Comparison of ENCODE assay signal across 20 cellular contexts in genomic region chr2:10218036-10218435, GRCh38.
DNase-seq lines count a peak whose midpoint lies in the region; ATAC-seq, FAIRE-seq and TF ChIP-seq lines count a peak whose summit lies in the region.
"Had no signal": no experiment of that assay in that cellular context is flagged by ENCODE, and none has a peak within 500 bp of the region (broad histone marks: within the 10 kb centered on the region; RNA-seq: fewer than 3 reads in every experiment).

No MANE protein-coding gene starts in this region.

- H3K4me1 Mint-ChIP-seq in endodermal cell = peaks cover 6% of the 10 kb centered on the region

- no peak overlapping the region for H3K4me3 ChIP-seq in HepG2 (replicated peaks in 1 of 3; ENCODE audit: insufficient read depth in 1 of 3, low read depth in 2 of 3, low read length in 3 of 3)
- no peak overlapping the region for H3K4me3 ChIP-seq in right lobe of liver
- no peak overlapping the region for H3K4me3 ChIP-seq in endodermal cell (ENCODE audit: low read length)
- no peak overlapping the region for H3K4me3 ChIP-seq in osteoblast (ENCODE audit: insufficient read depth, low read length)
- H3K4me3 ChIP-seq: GM23338, SK-N-MC had no signal

- no peak overlapping the region for H3K4me3 Mint-ChIP-seq in endodermal cell
- H3K4me3 Mint-ChIP-seq: GM23338, H9, HFFc6 had no signal

- H3K36me3 ChIP-seq in HepG2 (replicated peaks in 1 of 2; ENCODE audit: control insufficient read depth in 1 of 2, insufficient read depth in 2 of 2, low read length in 2 of 2) = no peaks in the 10 kb centered on the region
- no peaks in the 10 kb centered on the region for H3K36me3 ChIP-seq in right lobe of liver
- no peaks in the 10 kb centered on the region for H3K36me3 ChIP-seq in endodermal cell (ENCODE audit: control insufficient read depth, insufficient read depth, low read length)
- no peaks in the 10 kb centered on the region for H3K36me3 ChIP-seq in osteoblast (ENCODE audit: insufficient read depth, low read length)

- TF ChIP-seq EP300 in HepG2 (IDR thresholded peaks at IDR 0.05; ENCODE audit: low read depth in 2 of 2, low read length in 2 of 2) (no peak), HepG2 (CRISPR knock-in tag; IDR thresholded peaks at IDR 0.05; ENCODE audit: borderline replicate concordance) (no peak)

- H3K9me3 ChIP-seq in HepG2 (ENCODE audit: low read length) (no peaks in the 10 kb centered on the region), right lobe of liver (no peaks in the 10 kb centered on the region), endodermal cell (ENCODE audit: control insufficient read depth, low read length) (no peaks in the 10 kb centered on the region), osteoblast (ENCODE audit: low read depth, low read length) (no peaks in the 10 kb centered on the region)

- peaks cover 1 to 11% of the 10 kb centered on the region in 2 experiments; a peak in 4 of 5 replicates for H3K27me3 ChIP-seq in HepG2 (ENCODE audit: control insufficient read depth in 1 of 2, insufficient read depth in 2 of 2, low read length in 2 of 2)
- no peaks in the 10 kb centered on the region for H3K27me3 ChIP-seq in right lobe of liver
- no peaks in the 10 kb centered on the region for H3K27me3 ChIP-seq in endodermal cell (ENCODE audit: control insufficient read depth, insufficient read depth, low read length, poor library complexity, severe bottlenecking)
- H3K27me3 ChIP-seq in osteoblast (ENCODE audit: insufficient read depth, low read length) = no peaks in the 10 kb centered on the region

- 61% methylated on average over 9 of the region's 9 CpGs for WGBS in HepG2 (ENCODE audit: low lambda C conversion rate)
- no CpG with 5 or more reads among the region's 9 CpGs for WGBS in right lobe of liver (ENCODE audit: insufficient coverage, low coverage, low lambda C conversion rate, missing lambda C conversion rate)
- WGBS in endodermal cell (ENCODE audit: insufficient coverage in 1 of 2, insufficient read length in 1 of 2), 2 experiments = 92 to 93% methylated on average over 6 to 9 of the region's 9 CpGs

- DNase-seq in HepG2 (ENCODE audit: low spot score) (no peak), right lobe of liver (no peak), endodermal cell (no peak), osteoblast (ENCODE audit: insufficient read length, low spot score, missing footprints) (peak; percentile 76), DMS53 treated with DMSO at 0.1 percent for 48 hours (lab: John Stamatoyannopoulos, UW; ENCODE audit: unreplicated experiment) (no peak), NCI-H128 (lab: John Stamatoyannopoulos, UW; ENCODE audit: unreplicated experiment) (no peak)
- DNase-seq: Calu3, H9, HFFc6, MM.1S, NCI-H1417, NCI-H1694, NCI-H2029 treated with DMSO at 0.1 percent for 48 hours, NCI-H526 treated with DMSO at 0.1 percent for 48 hours, SIG-M5 had no signal

- H3K9ac ChIP-seq in HepG2 (ENCODE audit: insufficient read depth, low read depth, low read length) (no peak overlapping the region), endodermal cell (ENCODE audit: extremely low read depth, low read length, poor library complexity, severe bottlenecking) (no peak overlapping the region)
- H3K9ac ChIP-seq: KMS-11 had no signal

- intact Hi-C loops in HepG2 (cut with micrococcal nuclease; ENCODE audit: unreplicated experiment) = no loop called here
- intact Hi-C loops in right lobe of liver (cut with DNase I) = no loop called here

- H3K36me3 Mint-ChIP-seq in endodermal cell (ENCODE audit: low read depth) = no peaks in the 10 kb centered on the region

- no peak for FAIRE-seq in HepG2 (lab: Jason Lieb, UNC)

- CTCF ChIA-PET in HepG2 (lab: Yijun Ruan, JAX; ENCODE audit: low intra/inter-chr PET ratio, low total read pairs) = no interaction called here

- POLR2A ChIA-PET in HepG2 (lab: Yijun Ruan, JAX) = interaction anchor here (0.7 kb wide), 1 partner anchor 232 kb away, joined by 3 read pairs; no protein-coding TSS in a partner anchor

- H3K27ac ChIP-seq in HepG2 (ENCODE audit: extremely low read length, insufficient read depth, low read length) (no peak overlapping the region), right lobe of liver (no peak overlapping the region), endodermal cell (ENCODE audit: low read depth, low read length) (peak overlapping the region; percentile 49), osteoblast (ENCODE audit: low read depth, low read length) (no peak overlapping the region)
- H3K27ac ChIP-seq: KMS-11, RWPE1, SK-N-MC had no signal

- ATAC-seq in HepG2 (peak; percentile 47), right lobe of liver (no peak), GM21529 (IDR thresholded peaks at IDR 0.05; ENCODE audit: unreplicated experiment) (no peak)

- no peak for TF ChIP-seq RAD21 in HepG2 (CRISPR knock-in tag; IDR thresholded peaks at IDR 0.05)

- H3K79me2 ChIP-seq in HepG2 (ENCODE audit: insufficient read depth, low read length) (no peaks in the 10 kb centered on the region), osteoblast (ENCODE audit: insufficient read depth, low read length) (no peaks in the 10 kb centered on the region)

- no peaks in the 10 kb centered on the region for H3K9me3 Mint-ChIP-seq in endodermal cell
- H3K9me3 Mint-ChIP-seq: GM23338, H9, HFFc6 had no signal

- H4K20me1 ChIP-seq in HepG2 (ENCODE audit: insufficient read depth, low read length) (no peaks in the 10 kb centered on the region), osteoblast (ENCODE audit: insufficient read depth, low read length) (no peaks in the 10 kb centered on the region)

- TF ChIP-seq CTCF in HepG2 (CRISPR knock-in tag; IDR thresholded peaks at IDR 0.05) (no peak), right lobe of liver (IDR thresholded peaks at IDR 0.05) (no peak), endodermal cell (conservative IDR thresholded peaks at IDR 0.05) (no peak), osteoblast (IDR thresholded peaks at IDR 0.05; ENCODE audit: extremely low read depth, low read depth, low read length) (no peak)

- H3K4me1 ChIP-seq in HepG2 (ENCODE audit: insufficient read depth, low read length) = peaks cover 23% of the 10 kb centered on the region
- H3K4me1 ChIP-seq in right lobe of liver = no peaks in the 10 kb centered on the region
- H3K4me1 ChIP-seq in endodermal cell (ENCODE audit: control insufficient read depth, insufficient read depth, low read length) = no peaks in the 10 kb centered on the region
- H3K4me1 ChIP-seq in osteoblast (ENCODE audit: insufficient read depth, low read length) = peaks cover 16% of the 10 kb centered on the region

- H2AFZ ChIP-seq in HepG2 (ENCODE audit: low read length) (no peak overlapping the region), osteoblast (ENCODE audit: low read length) (no peak overlapping the region)
- H2AFZ ChIP-seq: GM23338 had no signal

- in situ Hi-C loops in HepG2 (cut with HindIII; ENCODE audit: extremely low pct_ligation_motif_present, low pct_unique_long_range_greater_than_20kb) = no loop called here

- no peak for TF ChIP-seq POLR2A in HepG2 (IDR thresholded peaks at IDR 0.05; ENCODE audit: insufficient read depth in 1 of 2, low read depth in 2 of 2, low read length in 2 of 2)
- no peak for TF ChIP-seq POLR2A in right lobe of liver (IDR thresholded peaks at IDR 0.05)

- no TSS peak for BruUV-seq in HepG2 (replicated peaks; lab: Mats Ljungman, UMichigan)

- no peak overlapping the region for H3K27ac Mint-ChIP-seq in endodermal cell
- H3K27ac Mint-ChIP-seq: GM23338, HFFc6 had no signal

- H3K27me3 Mint-ChIP-seq in endodermal cell (ENCODE audit: insufficient read depth) = no peaks in the 10 kb centered on the region

- H3K4me2 ChIP-seq in HepG2 (ENCODE audit: low read depth, low read length) = no peak overlapping the region
- H3K4me2 ChIP-seq in osteoblast (ENCODE audit: insufficient read depth, low read length) = no peak overlapping the region
- H3K4me2 ChIP-seq: GM23338, KMS-11 had no signal

TF ChIP-seq in HepG2, 621 proteins besides CTCF, POLR2A, EP300 and RAD21:
- TF ChIP-seq DBP (CRISPR knock-in tag; IDR thresholded peaks at IDR 0.05; ENCODE audit: not compliant biosample characterization) = no peak
- TF ChIP-seq EED (CRISPR knock-in tag; IDR thresholded peaks at IDR 0.05) = no peak
- peak; percentile 87 for TF ChIP-seq ZNF263 (CRISPR knock-in tag; IDR thresholded peaks at IDR 0.05)
- no peak for TF ChIP-seq ZNF441 (CRISPR knock-in tag; IDR thresholded peaks at IDR 0.05; ENCODE audit: borderline replicate concordance)
- TF ChIP-seq TBP (CRISPR knock-in tag; IDR thresholded peaks at IDR 0.05) = no peak
TF ChIP-seq in HepG2: peak in this region for 1.
